ENCODE assay signal across 29 cellular contexts in the genomic region with DNA sequence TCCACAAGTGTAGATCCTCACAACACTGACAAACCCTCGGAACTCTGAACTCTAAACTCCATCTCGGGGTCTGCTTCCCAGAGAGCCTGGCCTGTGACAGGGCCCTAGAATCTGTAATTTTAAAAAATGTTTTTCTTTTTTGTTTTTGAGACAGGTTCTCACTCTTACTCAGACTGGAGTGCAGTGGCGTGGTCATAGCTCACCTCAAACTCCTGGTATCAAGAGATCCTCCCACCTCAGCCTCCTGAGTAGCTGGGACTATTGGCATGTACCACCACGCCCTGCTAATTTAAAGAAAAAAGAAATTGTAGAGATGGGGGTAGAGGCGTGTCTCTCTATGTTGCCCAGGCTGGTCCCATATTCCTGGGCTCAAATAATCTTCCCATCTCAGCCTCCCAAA. TPM values are rescaled to one million over a fixed set of nuclear protein-coding genes. Genes with fewer than 3 reads are reported as not detected.
"Had no signal": no experiment of that assay in that cellular context is flagged by ENCODE, and none has a peak within 500 bp of the region (broad histone marks: within the 10 kb centered on the region; RNA-seq: fewer than 3 reads in every experiment).

No MANE protein-coding gene starts in this region.

- H3K27ac Mint-ChIP-seq: activated B cell treated with CpG ODN at 0.5 μM for 24 hours; activated CD4-positive, alpha-beta memory T cell treated with anti-CD3 and anti-CD28 coated beads, Interleukin-2, amount 10 ng/mL, durations not matched to agents 7 days and 5 days; activated CD4-positive, alpha-beta T cell treated with anti-CD3 and anti-CD28 coated beads, Interleukin-2, amount 10 ng/mL, durations not matched to agents 7 days and 5 days; activated CD8-positive, alpha-beta T cell treated with anti-CD3 and anti-CD28 coated beads, Interleukin-2, amount 10 ng/mL, durations not matched to agents 7 days and 5 days; activated naive CD4-positive, alpha-beta T cell treated with anti-CD3 and anti-CD28 coated beads for 36 hours; activated naive CD4-positive, alpha-beta T cell treated with anti-CD3 and anti-CD28 coated beads, Interleukin-2, amount 50 U/mL, for 72 hours; activated naive CD8-positive, alpha-beta T cell treated with anti-CD3 and anti-CD28 coated beads for 36 hours; T-helper 1 cell treated with Interleukin-12 subunit alpha and Interleukin-12 subunit beta and Interleukin-4 antibody, amounts not matched to agents 30 μg/mL and 1 μg/mL, for 36 hours; T-helper 2 cell treated with Interferon-gamma antibody and Interleukin-4, amounts not matched to agents 5 μg/mL and 100 μg/mL, for 36 hours had no signal

- H3K36me3 Mint-ChIP-seq: activated naive CD4-positive, alpha-beta T cell treated with anti-CD3 and anti-CD28 coated beads, Interleukin-2, amount 50 U/mL, for 72 hours; activated naive CD8-positive, alpha-beta T cell treated with anti-CD3 and anti-CD28 coated beads for 36 hours had no signal

- H3K27me3 Mint-ChIP-seq: activated naive CD8-positive, alpha-beta T cell treated with anti-CD3 and anti-CD28 coated beads for 36 hours had no signal

- H3K4me1 Mint-ChIP-seq: activated B cell treated with CpG ODN at 0.5 μM for 24 hours; activated naive CD8-positive, alpha-beta T cell treated with anti-CD3 and anti-CD28 coated beads for 36 hours had no signal

- H3K9me3 Mint-ChIP-seq: activated B cell treated with CpG ODN at 0.5 μM for 24 hours; activated CD4-positive, alpha-beta memory T cell treated with anti-CD3 and anti-CD28 coated beads, Interleukin-2, amount 10 ng/mL, durations not matched to agents 7 days and 5 days; activated CD4-positive, alpha-beta T cell treated with anti-CD3 and anti-CD28 coated beads, Interleukin-2, amount 10 ng/mL, durations not matched to agents 7 days and 5 days; activated naive CD4-positive, alpha-beta T cell treated with anti-CD3 and anti-CD28 coated beads for 36 hours; activated naive CD4-positive, alpha-beta T cell treated with anti-CD3 and anti-CD28 coated beads, Interleukin-2, amount 50 U/mL, for 72 hours; activated naive CD8-positive, alpha-beta T cell treated with anti-CD3 and anti-CD28 coated beads for 36 hours; activated T-cell treated with anti-CD3 and anti-CD28 coated beads, Interleukin-2, amount 50 U/mL, for 4 hours; T-helper 1 cell treated with Interleukin-12 subunit alpha and Interleukin-12 subunit beta and Interleukin-4 antibody, amounts not matched to agents 30 μg/mL and 1 μg/mL, for 36 hours; T-helper 2 cell treated with Interferon-gamma antibody and Interleukin-4, amounts not matched to agents 5 μg/mL and 100 μg/mL, for 36 hours had no signal

- H3K4me3 Mint-ChIP-seq: activated B cell treated with CpG ODN at 0.5 μM for 24 hours; activated CD4-positive, alpha-beta memory T cell treated with anti-CD3 and anti-CD28 coated beads, Interleukin-2, amount 10 ng/mL, durations not matched to agents 7 days and 5 days; activated CD4-positive, alpha-beta T cell treated with anti-CD3 and anti-CD28 coated beads, Interleukin-2, amount 10 ng/mL, durations not matched to agents 7 days and 5 days; activated CD8-positive, alpha-beta T cell treated with anti-CD3 and anti-CD28 coated beads, Interleukin-2, amount 10 ng/mL, durations not matched to agents 7 days and 5 days; activated naive CD4-positive, alpha-beta T cell treated with anti-CD3 and anti-CD28 coated beads for 36 hours; activated naive CD8-positive, alpha-beta T cell treated with anti-CD3 and anti-CD28 coated beads for 36 hours; activated T-cell treated with anti-CD3 and anti-CD28 coated beads, Interleukin-2, amount 50 U/mL, for 4 hours; T-helper 1 cell treated with Interleukin-12 subunit alpha and Interleukin-12 subunit beta and Interleukin-4 antibody, amounts not matched to agents 30 μg/mL and 1 μg/mL, for 36 hours; T-helper 2 cell treated with Interferon-gamma antibody and Interleukin-4, amounts not matched to agents 5 μg/mL and 100 μg/mL, for 36 hours had no signal

- DNase-seq: activated B cell treated with CpG ODN at 0.5 μM for 24 hours; activated CD4-positive, alpha-beta memory T cell treated with anti-CD3 and anti-CD28 coated beads, Interleukin-2, amount 10 ng/mL, durations not matched to agents 7 days and 5 days; activated CD4-positive, alpha-beta T cell treated with anti-CD3 and anti-CD28 coated beads for 1 hour; activated CD4-positive, alpha-beta T cell treated with anti-CD3 and anti-CD28 coated beads for 48 hours; activated CD4-positive, alpha-beta T cell treated with anti-CD3 and anti-CD28 coated beads, Interleukin-2, amount 10 ng/mL, durations not matched to agents 7 days and 5 days; activated CD4-positive, alpha-beta T cell treated with anti-CD3 and anti-CD28 coated beads, Interleukin-2, amount 50 U/mL, for 48 hours; activated CD8-positive, alpha-beta memory T cell treated with anti-CD3 and anti-CD28 coated beads for 24 hours; activated CD8-positive, alpha-beta memory T cell treated with anti-CD3 and anti-CD28 coated beads, Interleukin-2, amount 50 U/mL, for 48 hours; activated CD8-positive, alpha-beta T cell treated with anti-CD3 and anti-CD28 coated beads, Interleukin-2, amount 10 ng/mL, durations not matched to agents 7 days and 5 days; activated effector memory CD4-positive, alpha-beta T cell treated with anti-CD3 and anti-CD28 coated beads, Interleukin-2, amount 50 U/mL, for 16 hours; activated gamma-delta T cell treated with Interleukin-2 at 50 U/mL for 16 hours; activated naive CD4-positive, alpha-beta T cell; activated naive CD4-positive, alpha-beta T cell treated with anti-CD3 and anti-CD28 coated beads for 36 hours; activated naive CD4-positive, alpha-beta T cell treated with anti-CD3 and anti-CD28 coated beads, Interleukin-2, amount 50 U/mL, for 16 hours; activated naive CD8-positive, alpha-beta T cell treated with anti-CD3 and anti-CD28 coated beads for 36 hours; activated T-cell treated with anti-CD3 and anti-CD28 coated beads, Interleukin-2, amount 50 U/mL, for 4 hours; amniotic stem cell; aorta; body of pancreas; brain microvascular endothelial cell; central memory CD4-positive, alpha-beta T cell; SW 1271; T-helper 1 cell; T-helper 2 cell; T-helper 9 cell had no signal

- ATAC-seq: activated CD8-positive, alpha-beta T cell treated with anti-CD3 and anti-CD28 coated beads, Interleukin-2, amount 10 ng/mL, durations not matched to agents 7 days and 5 days; activated T-cell treated with anti-CD3 and anti-CD28 coated beads, Interleukin-2, amount 50 U/mL, for 4 hours; body of pancreas had no signal

RNA-seq across cellular contexts. Expression of gene CRABP1, which starts 26.2 kb away (rescaled TPM):
- total RNA-seq: activated B cell treated with CpG ODN at 0.5 μM for 24 hours; activated CD4-positive, alpha-beta memory T cell treated with anti-CD3 and anti-CD28 coated beads, Interleukin-2, amount 10 ng/mL, durations not matched to agents 7 days and 5 days; activated CD4-positive, alpha-beta T cell treated with anti-CD3 and anti-CD28 coated beads, Interleukin-2, amount 10 ng/mL, durations not matched to agents 7 days and 5 days; activated CD8-positive, alpha-beta T cell treated with anti-CD3 and anti-CD28 coated beads, Interleukin-2, amount 10 ng/mL, durations not matched to agents 7 days and 5 days; activated naive CD8-positive, alpha-beta T cell treated with anti-CD3 and anti-CD28 coated beads for 36 hours; activated T-cell treated with anti-CD3 and anti-CD28 coated beads, Interleukin-2, amount 50 U/mL, for 4 hours; cardiac septum had no signal
